16 cellular contexts compared by ENCODE assay signal in genomic region chr16:57757883-57758282, GRCh38. TPM values are rescaled to one million over a fixed set of nuclear protein-coding genes. Genes with fewer than 3 reads are reported as not detected.
DNase-seq lines count a peak whose midpoint lies in the region; ATAC-seq and TF ChIP-seq lines count a peak whose summit lies in the region.
"Had no signal": no experiment of that assay in that cellular context is flagged by ENCODE, and none has a peak within 500 bp of the region (broad histone marks: within the 10 kb centered on the region; RNA-seq: fewer than 3 reads in every experiment).

No MANE protein-coding gene starts in this region.

- 71 to 73% methylated on average over 1 to 4 of the region's 7 CpGs for WGBS in gastroesophageal sphincter (ENCODE audit: low coverage in 1 of 2), 2 donors
- WGBS in GM23248 (ENCODE audit: low coverage in 1 of 2, low lambda C conversion rate in 2 of 2, missing lambda C conversion rate in 2 of 2), 2 experiments: 96 to 97% methylated on average over 7 of the region's 7 CpGs

- no peaks in the 10 kb centered on the region for H3F3A ChIP-seq in GM23248 (ENCODE audit: insufficient read depth)

- H3K36me3 ChIP-seq in left ventricle myocardium inferior: peaks cover 56% of the 10 kb centered on the region
- peaks cover 0 to 85% of the 10 kb centered on the region in 2 donors for H3K36me3 ChIP-seq in gastroesophageal sphincter
- H3K36me3 ChIP-seq in osteoblast (ENCODE audit: insufficient read depth, low read length): peaks cover 15% of the 10 kb centered on the region
- no peaks in the 10 kb centered on the region for H3K36me3 ChIP-seq in GM23248 (ENCODE audit: low read depth)

- H3K9me2 ChIP-seq in GM23248 (ENCODE audit: insufficient read depth): no peaks in the 10 kb centered on the region

- H3K4me1 ChIP-seq in left ventricle myocardium inferior (peaks cover 35% of the 10 kb centered on the region), gastroesophageal sphincter (peaks cover 0 to 11% (median 0%) of the 10 kb centered on the region in 3 donors), osteoblast (ENCODE audit: insufficient read depth, low read length) (no peaks in the 10 kb centered on the region), GM23248 (ENCODE audit: insufficient read depth) (no peaks in the 10 kb centered on the region)
- H3K4me1 ChIP-seq: Peyer's patch had no signal

- no peaks in the 10 kb centered on the region for H3K27me3 ChIP-seq in left ventricle myocardium inferior (ENCODE audit: low read depth)
- no peaks in the 10 kb centered on the region for H3K27me3 ChIP-seq in gastroesophageal sphincter
- H3K27me3 ChIP-seq in osteoblast (ENCODE audit: insufficient read depth, low read length): no peaks in the 10 kb centered on the region
- H3K27me3 ChIP-seq in GM23248 (replicated peaks; ENCODE audit: insufficient read depth): no peaks in the 10 kb centered on the region
- H3K27me3 ChIP-seq: cardiac muscle cell, esophagus squamous epithelium, left lung, Peyer's patch, sigmoid colon, SJSA1 had no signal

- no peak overlapping the region for H3K9ac ChIP-seq in GM23248

- peaks cover 6% of the 10 kb centered on the region for H4K20me1 ChIP-seq in osteoblast (ENCODE audit: insufficient read depth, low read length)
- H4K20me1 ChIP-seq in GM23248 (ENCODE audit: insufficient read depth): no peaks in the 10 kb centered on the region

- intact Hi-C loops in left ventricle myocardium inferior (cut with micrococcal nuclease) (no loop called here), cardiac septum (cut with DNase I) (loop anchor here (1.0 to 5.0 kb wide), 3 partner anchors 44 to 244 kb away; partner anchors contain the start of genes KIFC3, USB1 and ZNF319)

- no peak for DNase-seq in left ventricle myocardium inferior
- DNase-seq in cardiac septum (ENCODE audit: low spot score): no peak
- DNase-seq in osteoblast (ENCODE audit: insufficient read length, low spot score, missing footprints): peak; percentile 82
- DNase-seq in NCI-H69 (lab: John Stamatoyannopoulos, UW): no peak
- no peak for DNase-seq in activated CD4-positive, alpha-beta T cell treated with anti-CD3 and anti-CD28 coated beads for 4 hours
- no peak for DNase-seq in GM23248
- DNase-seq: esophagus squamous epithelium, NCI-H1694 treated with DMSO at 0.1 percent for 48 hours, NCI-H526 treated with DMSO at 0.1 percent for 48 hours had no signal

- H3K27ac ChIP-seq in left ventricle myocardium inferior (replicated peaks) (peak overlapping the region; percentile 83), gastroesophageal sphincter (peak overlapping the region in 3 of 4 donors; percentile 22 to 31 (median 24)), osteoblast (ENCODE audit: low read depth, low read length) (no peak overlapping the region), GM23248 (no peak overlapping the region)
- H3K27ac ChIP-seq: SJSA1 had no signal

- in situ Hi-C loops in GM23248 (cut with MboI): no loop called here

- TF ChIP-seq CTCF in left ventricle myocardium inferior (IDR thresholded peaks at IDR 0.05; ENCODE audit: borderline replicate concordance): no peak
- TF ChIP-seq CTCF in gastroesophageal sphincter (IDR thresholded peaks at IDR 0.05): no peak
- TF ChIP-seq CTCF in osteoblast (IDR thresholded peaks at IDR 0.05; ENCODE audit: extremely low read depth, low read depth, low read length): no peak

- ATAC-seq in gastroesophageal sphincter (no peak), GM21367 (IDR thresholded peaks at IDR 0.05; ENCODE audit: unreplicated experiment) (no peak)

- no peak for TF ChIP-seq EP300 in gastroesophageal sphincter (IDR thresholded peaks at IDR 0.05)

- H2AFZ ChIP-seq in osteoblast (ENCODE audit: low read length) (no peak overlapping the region), GM23248 (no peak overlapping the region)

- no peak overlapping the region for H3K4me2 ChIP-seq in osteoblast (ENCODE audit: insufficient read depth, low read length)
- H3K4me2 ChIP-seq in GM23248 (ENCODE audit: unreplicated experiment): no peak overlapping the region

- no peak overlapping the region for H3K4me3 ChIP-seq in left ventricle myocardium inferior
- no peak overlapping the region for H3K4me3 ChIP-seq in gastroesophageal sphincter
- H3K4me3 ChIP-seq in osteoblast (ENCODE audit: insufficient read depth, low read length): no peak overlapping the region
- no peak overlapping the region for H3K4me3 ChIP-seq in GM23248
- H3K4me3 ChIP-seq: cardiac muscle cell, esophagus squamous epithelium, left lung, Peyer's patch, sigmoid colon, SJSA1 had no signal

- TF ChIP-seq POLR2A in gastroesophageal sphincter (IDR thresholded peaks at IDR 0.05): no peak

- H3K79me2 ChIP-seq in osteoblast (ENCODE audit: insufficient read depth, low read length) (no peaks in the 10 kb centered on the region), GM23248 (ENCODE audit: insufficient read depth) (no peaks in the 10 kb centered on the region)

- H3K9me3 ChIP-seq in left ventricle myocardium inferior (replicated peaks) (no peaks in the 10 kb centered on the region), gastroesophageal sphincter (no peaks in the 10 kb centered on the region), osteoblast (ENCODE audit: low read depth, low read length) (no peaks in the 10 kb centered on the region), GM23248 (ENCODE audit: low read depth) (no peaks in the 10 kb centered on the region)
- H3K9me3 ChIP-seq: esophagus squamous epithelium, left lung, Peyer's patch, sigmoid colon, SJSA1 had no signal

RNA-seq across cellular contexts. Expression of gene KATNB1, which starts 22.3 kb away (rescaled TPM):
- 11.2 TPM for total RNA-seq in left ventricle myocardium inferior
- total RNA-seq in cardiac septum: 8.9 TPM
- total RNA-seq in gastroesophageal sphincter: 10 to 100 TPM in 3 of 4 donors, 1 to 10 TPM in 1; 6.4 to 21.5 (median 11.1) TPM
- total RNA-seq in osteoblast: 17.7 and 24.6 TPM in 2 replicates
- 20.2 and 27.9 TPM in 2 replicates for total RNA-seq in GM23248 (2014; rRNA removed; shearing (Covaris generic))
- polyA plus RNA-seq in GM23248 (2016; fragmentation: Nextera tagmentation; extraction: Ambion mirVana): 18.1 and 19.3 TPM in 2 replicates

RNA-seq across cellular contexts. Expression of gene KIFC3, which starts 44.4 kb away (rescaled TPM):
- 63.5 TPM for total RNA-seq in left ventricle myocardium inferior
- 70.1 TPM for total RNA-seq in cardiac septum
- 10 to 100 TPM; 17.4 to 78.4 (median 36.2) TPM for total RNA-seq in gastroesophageal sphincter
- total RNA-seq in osteoblast: 40.5 and 41.0 TPM in 2 replicates
- 50.0 and 65.3 TPM in 2 replicates for total RNA-seq in GM23248 (2014; rRNA removed; shearing (Covaris generic))
- polyA plus RNA-seq in GM23248 (2016; fragmentation: Nextera tagmentation; extraction: Ambion mirVana): 27.0 and 28.4 TPM in 2 replicates

Comparison
In these comparisons a context has a peak if more than half of its experiments do, and no peak if none do; other contexts are left out.
1. H3K27ac ChIP-seq: peak in left ventricle myocardium inferior (single experiment) and gastroesophageal sphincter (3 of 4); none in osteoblast (single experiment) and GM23248 (single experiment).